In the genomic region with DNA sequence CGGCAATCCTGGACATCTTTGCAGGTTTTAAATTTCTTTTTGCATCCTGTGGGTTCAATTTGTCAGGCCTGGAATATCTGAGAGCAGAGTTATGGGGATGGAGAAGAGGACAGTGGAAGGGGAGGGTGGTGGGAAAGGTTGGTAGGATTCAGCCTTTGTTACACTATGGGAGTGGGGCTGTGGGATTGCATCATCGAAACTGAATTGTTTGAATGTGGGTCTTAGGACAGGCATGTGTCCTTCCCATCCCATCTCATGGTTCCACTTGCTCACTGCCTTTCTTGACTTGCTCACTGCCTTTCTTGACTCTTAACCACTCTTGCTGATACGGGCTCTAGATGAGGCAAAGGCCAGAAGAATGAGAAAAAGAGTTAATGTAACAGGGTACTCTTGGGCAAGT, we compare ENCODE assay signal across 23 cellular contexts. TPM values are rescaled to one million over a fixed set of nuclear protein-coding genes. Genes with fewer than 3 reads are reported as not detected.
"Had no signal": no experiment of that assay in that cellular context is flagged by ENCODE, and none has a peak within 500 bp of the region (broad histone marks: within the 10 kb centered on the region; RNA-seq: fewer than 3 reads in every experiment).

No MANE protein-coding gene starts in this region.

- H3K9me3 ChIP-seq: colonic mucosa, gastrocnemius medialis, neutrophil had no signal

- H3K4me3 Mint-ChIP-seq: activated T-helper 1 cell treated with anti-CD3 and anti-CD28 coated beads, Interleukin-12 subunit alpha, Interleukin-12 subunit beta, Interleukin-2, Interleukin-4 antibody, amounts not matched to agents 30 ng/mL and 10 ng/mL and 1 ng/mL, durations not matched to agents 14 hours and 24 hours and 36 hours; immature natural killer cell; memory B cell had no signal

- H3K36me3 ChIP-seq: colonic mucosa, gastrocnemius medialis, neutrophil had no signal

- H3K4me3 ChIP-seq: colonic mucosa, gastrocnemius medialis had no signal

- H3K4me1 ChIP-seq: colonic mucosa, gastrocnemius medialis had no signal

- H3K4me1 Mint-ChIP-seq: immature natural killer cell had no signal

- ATAC-seq: activated naive CD4-positive, alpha-beta T cell treated with anti-CD3 and anti-CD28 coated beads, Interleukin-2, amount 50 U/mL, for 72 hours; gastrocnemius medialis; left ventricle myocardium superior; stimulated activated naive CD8-positive, alpha-beta T cell treated with anti-CD3 and anti-CD28 coated beads, Interleukin-15, Interleukin-2, amounts not matched to agents 100 U/mL and 50 U/mL, for 24 hours had no signal

- H3K27ac ChIP-seq: brain microvascular endothelial cell, colonic mucosa, gastrocnemius medialis, neutrophil, VCaP had no signal

- H3K36me3 Mint-ChIP-seq: activated naive CD4-positive, alpha-beta T cell treated with anti-CD3 and anti-CD28 coated beads, Interleukin-2, amount 50 U/mL, for 72 hours; immature natural killer cell; memory B cell; naive B cell had no signal

- H3K9me3 Mint-ChIP-seq: activated naive CD4-positive, alpha-beta T cell treated with anti-CD3 and anti-CD28 coated beads, Interleukin-2, amount 50 U/mL, for 72 hours; activated T-helper 1 cell treated with anti-CD3 and anti-CD28 coated beads, Interleukin-12 subunit alpha, Interleukin-12 subunit beta, Interleukin-2, Interleukin-4 antibody, amounts not matched to agents 30 ng/mL and 10 ng/mL and 1 ng/mL, durations not matched to agents 14 hours and 24 hours and 36 hours; immature natural killer cell had no signal

- DNase-seq: activated CD4-positive, alpha-beta T cell treated with anti-CD3 and anti-CD28 coated beads for 1 hour; activated gamma-delta T cell treated with Interleukin-2 at 50 U/mL for 16 hours; activated T-cell treated with anti-CD3 and anti-CD28 coated beads for 4 hours; amniotic stem cell; brain microvascular endothelial cell; central memory CD4-positive, alpha-beta T cell; colonic mucosa; erythroblast; gastrocnemius medialis; head of caudate nucleus; immature natural killer cell; kidney glomerular epithelial cell; left ventricle myocardium superior; naive B cell; stimulated activated CD4-positive, alpha-beta T cell treated with anti-CD3 and anti-CD28 coated beads, Interleukin-2, amount 100 ng/mL, for 24 hours; stimulated activated naive CD8-positive, alpha-beta T cell treated with anti-CD3 and anti-CD28 coated beads, Interleukin-15, Interleukin-2, amounts not matched to agents 100 U/mL and 50 U/mL, for 24 hours; T-helper 2 cell; trophoblast cell had no signal

- H3K27me3 ChIP-seq: brain microvascular endothelial cell, colonic mucosa, gastrocnemius medialis, neutrophil had no signal

- H3K27ac Mint-ChIP-seq: activated naive CD4-positive, alpha-beta T cell treated with anti-CD3 and anti-CD28 coated beads, Interleukin-2, amount 50 U/mL, for 72 hours; activated T-helper 1 cell treated with anti-CD3 and anti-CD28 coated beads, Interleukin-12 subunit alpha, Interleukin-12 subunit beta, Interleukin-2, Interleukin-4 antibody, amounts not matched to agents 30 ng/mL and 10 ng/mL and 1 ng/mL, durations not matched to agents 14 hours and 24 hours and 36 hours; immature natural killer cell; memory B cell; naive B cell had no signal

RNA-seq across cellular contexts. Expression of a gene that starts 49.2 kb away (rescaled TPM):
- total RNA-seq: activated T-helper 1 cell treated with anti-CD3 and anti-CD28 coated beads, Interleukin-12 subunit alpha, Interleukin-12 subunit beta, Interleukin-2, Interleukin-4 antibody, amounts not matched to agents 30 ng/mL and 10 ng/mL and 1 ng/mL, durations not matched to agents 14 hours and 24 hours and 36 hours had no signal
- polyA plus RNA-seq: immature natural killer cell had no signal
